2 cellular contexts compared by ENCODE assay signal in genomic region chr3:168455814-168456213, GRCh38.
TF ChIP-seq lines count a peak whose summit lies in the region.

No MANE protein-coding gene starts in this region.

TF ChIP-seq in GM23338, 12 proteins besides CTCF, POLR2A, EP300 and RAD21 (continued from another document):
- TF ChIP-seq, protein P1, sequence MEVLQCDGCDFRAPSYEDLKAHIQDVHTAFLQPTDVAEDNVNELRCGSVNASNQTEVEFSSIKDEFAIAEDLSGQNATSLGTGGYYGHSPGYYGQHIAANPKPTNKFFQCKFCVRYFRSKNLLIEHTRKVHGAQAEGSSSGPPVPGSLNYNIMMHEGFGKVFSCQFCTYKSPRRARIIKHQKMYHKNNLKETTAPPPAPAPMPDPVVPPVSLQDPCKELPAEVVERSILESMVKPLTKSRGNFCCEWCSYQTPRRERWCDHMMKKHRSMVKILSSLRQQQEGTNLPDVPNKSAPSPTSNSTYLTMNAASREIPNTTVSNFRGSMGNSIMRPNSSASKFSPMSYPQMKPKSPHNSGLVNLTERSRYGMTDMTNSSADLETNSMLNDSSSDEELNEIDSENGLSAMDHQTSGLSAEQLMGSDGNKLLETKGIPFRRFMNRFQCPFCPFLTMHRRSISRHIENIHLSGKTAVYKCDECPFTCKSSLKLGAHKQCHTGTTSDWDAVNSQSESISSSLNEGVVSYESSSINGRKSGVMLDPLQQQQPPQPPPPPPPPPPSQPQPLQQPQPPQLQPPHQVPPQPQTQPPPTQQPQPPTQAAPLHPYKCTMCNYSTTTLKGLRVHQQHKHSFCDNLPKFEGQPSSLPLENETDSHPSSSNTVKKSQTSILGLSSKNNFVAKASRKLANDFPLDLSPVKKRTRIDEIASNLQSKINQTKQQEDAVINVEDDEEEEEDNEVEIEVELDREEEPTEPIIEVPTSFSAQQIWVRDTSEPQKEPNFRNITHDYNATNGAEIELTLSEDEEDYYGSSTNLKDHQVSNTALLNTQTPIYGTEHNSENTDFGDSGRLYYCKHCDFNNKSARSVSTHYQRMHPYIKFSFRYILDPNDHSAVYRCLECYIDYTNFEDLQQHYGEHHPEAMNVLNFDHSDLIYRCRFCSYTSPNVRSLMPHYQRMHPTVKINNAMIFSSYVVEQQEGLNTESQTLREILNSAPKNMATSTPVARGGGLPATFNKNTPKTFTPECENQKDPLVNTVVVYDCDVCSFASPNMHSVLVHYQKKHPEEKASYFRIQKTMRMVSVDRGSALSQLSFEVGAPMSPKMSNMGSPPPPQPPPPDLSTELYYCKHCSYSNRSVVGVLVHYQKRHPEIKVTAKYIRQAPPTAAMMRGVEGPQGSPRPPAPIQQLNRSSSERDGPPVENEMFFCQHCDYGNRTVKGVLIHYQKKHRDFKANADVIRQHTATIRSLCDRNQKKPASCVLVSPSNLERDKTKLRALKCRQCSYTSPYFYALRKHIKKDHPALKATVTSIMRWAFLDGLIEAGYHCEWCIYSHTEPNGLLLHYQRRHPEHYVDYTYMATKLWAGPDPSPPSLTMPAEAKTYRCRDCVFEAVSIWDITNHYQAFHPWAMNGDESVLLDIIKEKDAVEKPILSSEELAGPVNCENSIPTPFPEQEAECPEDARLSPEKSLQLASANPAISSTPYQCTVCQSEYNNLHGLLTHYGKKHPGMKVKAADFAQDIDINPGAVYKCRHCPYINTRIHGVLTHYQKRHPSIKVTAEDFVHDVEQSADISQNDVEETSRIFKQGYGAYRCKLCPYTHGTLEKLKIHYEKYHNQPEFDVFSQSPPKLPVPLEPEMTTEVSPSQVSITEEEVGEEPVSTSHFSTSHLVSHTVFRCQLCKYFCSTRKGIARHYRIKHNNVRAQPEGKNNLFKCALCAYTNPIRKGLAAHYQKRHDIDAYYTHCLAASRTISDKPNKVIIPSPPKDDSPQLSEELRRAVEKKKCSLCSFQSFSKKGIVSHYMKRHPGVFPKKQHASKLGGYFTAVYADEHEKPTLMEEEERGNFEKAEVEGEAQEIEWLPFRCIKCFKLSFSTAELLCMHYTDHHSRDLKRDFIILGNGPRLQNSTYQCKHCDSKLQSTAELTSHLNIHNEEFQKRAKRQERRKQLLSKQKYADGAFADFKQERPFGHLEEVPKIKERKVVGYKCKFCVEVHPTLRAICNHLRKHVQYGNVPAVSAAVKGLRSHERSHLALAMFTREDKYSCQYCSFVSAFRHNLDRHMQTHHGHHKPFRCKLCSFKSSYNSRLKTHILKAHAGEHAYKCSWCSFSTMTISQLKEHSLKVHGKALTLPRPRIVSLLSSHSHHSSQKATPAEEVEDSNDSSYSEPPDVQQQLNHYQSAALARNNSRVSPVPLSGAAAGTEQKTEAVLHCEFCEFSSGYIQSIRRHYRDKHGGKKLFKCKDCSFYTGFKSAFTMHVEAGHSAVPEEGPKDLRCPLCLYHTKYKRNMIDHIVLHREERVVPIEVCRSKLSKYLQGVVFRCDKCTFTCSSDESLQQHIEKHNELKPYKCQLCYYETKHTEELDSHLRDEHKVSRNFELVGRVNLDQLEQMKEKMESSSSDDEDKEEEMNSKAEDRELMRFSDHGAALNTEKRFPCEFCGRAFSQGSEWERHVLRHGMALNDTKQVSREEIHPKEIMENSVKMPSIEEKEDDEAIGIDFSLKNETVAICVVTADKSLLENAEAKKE (CRISPR knock-in tag; IDR thresholded peaks at IDR 0.05) = no peak
- TF ChIP-seq, protein P2, sequence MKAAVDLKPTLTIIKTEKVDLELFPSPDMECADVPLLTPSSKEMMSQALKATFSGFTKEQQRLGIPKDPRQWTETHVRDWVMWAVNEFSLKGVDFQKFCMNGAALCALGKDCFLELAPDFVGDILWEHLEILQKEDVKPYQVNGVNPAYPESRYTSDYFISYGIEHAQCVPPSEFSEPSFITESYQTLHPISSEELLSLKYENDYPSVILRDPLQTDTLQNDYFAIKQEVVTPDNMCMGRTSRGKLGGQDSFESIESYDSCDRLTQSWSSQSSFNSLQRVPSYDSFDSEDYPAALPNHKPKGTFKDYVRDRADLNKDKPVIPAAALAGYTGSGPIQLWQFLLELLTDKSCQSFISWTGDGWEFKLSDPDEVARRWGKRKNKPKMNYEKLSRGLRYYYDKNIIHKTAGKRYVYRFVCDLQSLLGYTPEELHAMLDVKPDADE (IDR thresholded peaks at IDR 0.05) = no peak
- TF ChIP-seq ZNF331 (CRISPR knock-in tag; IDR thresholded peaks at IDR 0.05; ENCODE audit: low read depth) (no peak), POLR2AphosphoS5 (IDR thresholded peaks at IDR 0.05; ENCODE audit: low read depth) (no peak), JUNB (IDR thresholded peaks at IDR 0.05; ENCODE audit: unreplicated experiment) (no peak), ZNF114 (CRISPR knock-in tag; IDR thresholded peaks at IDR 0.05) (no peak), EZH2phosphoT487 (IDR thresholded peaks at IDR 0.05; ENCODE audit: unreplicated experiment) (no peak), CREB1 (CRISPR knock-in tag; IDR thresholded peaks at IDR 0.05; ENCODE audit: low read depth) (no peak), NANOG (IDR thresholded peaks at IDR 0.05; ENCODE audit: borderline replicate concordance) (no peak), REST (IDR thresholded peaks at IDR 0.05; ENCODE audit: unreplicated experiment) (no peak), STAT1 (IDR thresholded peaks at IDR 0.05; ENCODE audit: unreplicated experiment) (no peak)

TF ChIP-seq in GM12878, 131 proteins besides CTCF, POLR2A, EP300 and RAD21 (continued from another document):
- TF ChIP-seq, protein P3, sequence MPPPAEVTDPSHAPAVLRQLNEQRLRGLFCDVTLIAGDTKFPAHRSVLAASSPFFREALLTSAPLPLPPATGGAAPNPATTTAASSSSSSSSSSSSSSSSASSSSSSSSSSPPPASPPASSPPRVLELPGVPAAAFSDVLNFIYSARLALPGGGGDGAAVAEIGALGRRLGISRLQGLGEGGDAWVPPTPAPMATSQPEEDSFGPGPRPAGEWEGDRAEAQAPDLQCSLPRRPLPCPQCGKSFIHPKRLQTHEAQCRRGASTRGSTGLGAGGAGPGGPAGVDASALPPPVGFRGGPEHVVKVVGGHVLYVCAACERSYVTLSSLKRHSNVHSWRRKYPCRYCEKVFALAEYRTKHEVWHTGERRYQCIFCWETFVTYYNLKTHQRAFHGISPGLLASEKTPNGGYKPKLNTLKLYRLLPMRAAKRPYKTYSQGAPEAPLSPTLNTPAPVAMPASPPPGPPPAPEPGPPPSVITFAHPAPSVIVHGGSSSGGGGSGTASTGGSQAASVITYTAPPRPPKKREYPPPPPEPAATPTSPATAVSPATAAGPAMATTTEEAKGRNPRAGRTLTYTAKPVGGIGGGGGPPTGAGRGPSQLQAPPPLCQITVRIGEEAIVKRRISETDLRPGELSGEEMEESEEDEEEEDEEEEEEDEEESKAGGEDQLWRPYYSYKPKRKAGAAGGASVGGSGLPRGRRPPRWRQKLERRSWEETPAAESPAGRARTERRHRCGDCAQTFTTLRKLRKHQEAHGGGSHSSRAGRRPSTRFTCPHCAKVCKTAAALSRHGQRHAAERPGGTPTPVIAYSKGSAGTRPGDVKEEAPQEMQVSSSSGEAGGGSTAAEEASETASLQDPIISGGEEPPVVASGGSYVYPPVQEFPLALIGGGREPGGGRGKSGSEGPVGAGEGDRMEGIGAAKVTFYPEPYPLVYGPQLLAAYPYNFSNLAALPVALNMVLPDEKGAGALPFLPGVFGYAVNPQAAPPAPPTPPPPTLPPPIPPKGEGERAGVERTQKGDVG (CRISPR knock-in tag; IDR thresholded peaks at IDR 0.05) = no peak
- no peak for TF ChIP-seq EZH2 (IDR thresholded peaks at IDR 0.05; ENCODE audit: borderline replicate concordance, control insufficient read depth, low read depth, low read length)
- no peak for TF ChIP-seq CREB1 (IDR thresholded peaks at IDR 0.05; ENCODE audit: low read depth)
- TF ChIP-seq, protein P4, sequence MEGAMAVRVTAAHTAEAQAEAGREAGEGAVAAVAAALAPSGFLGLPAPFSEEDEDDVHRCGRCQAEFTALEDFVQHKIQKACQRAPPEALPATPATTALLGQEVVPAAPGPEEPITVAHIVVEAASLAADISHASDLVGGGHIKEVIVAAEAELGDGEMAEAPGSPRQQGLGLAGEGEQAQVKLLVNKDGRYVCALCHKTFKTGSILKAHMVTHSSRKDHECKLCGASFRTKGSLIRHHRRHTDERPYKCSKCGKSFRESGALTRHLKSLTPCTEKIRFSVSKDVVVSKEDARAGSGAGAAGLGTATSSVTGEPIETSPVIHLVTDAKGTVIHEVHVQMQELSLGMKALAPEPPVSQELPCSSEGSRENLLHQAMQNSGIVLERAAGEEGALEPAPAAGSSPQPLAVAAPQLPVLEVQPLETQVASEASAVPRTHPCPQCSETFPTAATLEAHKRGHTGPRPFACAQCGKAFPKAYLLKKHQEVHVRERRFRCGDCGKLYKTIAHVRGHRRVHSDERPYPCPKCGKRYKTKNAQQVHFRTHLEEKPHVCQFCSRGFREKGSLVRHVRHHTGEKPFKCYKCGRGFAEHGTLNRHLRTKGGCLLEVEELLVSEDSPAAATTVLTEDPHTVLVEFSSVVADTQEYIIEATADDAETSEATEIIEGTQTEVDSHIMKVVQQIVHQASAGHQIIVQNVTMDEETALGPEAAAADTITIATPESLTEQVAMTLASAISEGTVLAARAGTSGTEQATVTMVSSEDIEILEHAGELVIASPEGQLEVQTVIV (IDR thresholded peaks at IDR 0.05; ENCODE audit: borderline replicate concordance, partially characterized antibody) = no peak
- no peak for TF ChIP-seq ESRRA (IDR thresholded peaks at IDR 0.05; ENCODE audit: low read length)
- no peak for TF ChIP-seq NRF1 (conservative IDR thresholded peaks at IDR 0.05; ENCODE audit: low read depth, low read length)
TF ChIP-seq in GM12878: peak in this region for 0.
